Comparison of ENCODE assay signal across 8 cellular contexts in genomic region chr10:124646483-124647352, GRCh38.
DNase-seq lines count a peak whose midpoint lies in the region; ATAC-seq and TF ChIP-seq lines count a peak whose summit lies in the region.

No MANE protein-coding gene starts in this region.

- H3K4me2 ChIP-seq in mesenchymal stem cell (ENCODE audit: low read length, poor library complexity, severe bottlenecking) = no peak overlapping the region

- peaks cover 3 to 14% of the 10 kb centered on the region in 2 experiments for H3K36me3 ChIP-seq in mesenchymal stem cell (ENCODE audit: control insufficient read depth in 1 of 2, insufficient read depth in 2 of 2, low read depth in 1 of 2, low read length in 2 of 2)

- no peak for TF ChIP-seq RAD21 in Ishikawa (IDR thresholded peaks at IDR 0.05; ENCODE audit: low read depth)

- H2BK5ac ChIP-seq in mesenchymal stem cell (ENCODE audit: low read depth, low read length, poor library complexity, severe bottlenecking) = no peak overlapping the region

- H4K91ac ChIP-seq in mesenchymal stem cell (ENCODE audit: low read length) = peak overlapping the region; percentile 35

- peaks cover 45% of the 10 kb centered on the region for H3K4me1 ChIP-seq in mesenchymal stem cell (ENCODE audit: control insufficient read depth, insufficient read depth, low read depth, low read length)

- ATAC-seq in HG03025 (IDR thresholded peaks at IDR 0.05; ENCODE audit: low FRiP score, unreplicated experiment) = no peak
- no peak for ATAC-seq in HG03439 (IDR thresholded peaks at IDR 0.05; ENCODE audit: unreplicated experiment)
- ATAC-seq in GM18907 (IDR thresholded peaks at IDR 0.05; ENCODE audit: unreplicated experiment) = no peak

- H3K9me3 ChIP-seq in mesenchymal stem cell (ENCODE audit: control insufficient read depth, low read length) = no peaks in the 10 kb centered on the region

- no peak overlapping the region for H2AK5ac ChIP-seq in mesenchymal stem cell (ENCODE audit: low read length, severe bottlenecking)

- 94% methylated on average over 19 of the region's 19 CpGs for WGBS in mesenchymal stem cell

- H4K8ac ChIP-seq in mesenchymal stem cell (ENCODE audit: low read length) = peak overlapping the region; percentile 33

- H2BK15ac ChIP-seq in mesenchymal stem cell (ENCODE audit: low read depth, poor library complexity, severe bottlenecking) = peak overlapping the region; percentile 29

- no peak for TF ChIP-seq EP300 in Ishikawa (IDR thresholded peaks at IDR 0.05; ENCODE audit: borderline replicate concordance)

- H2AFZ ChIP-seq in mesenchymal stem cell (ENCODE audit: low read depth, low read length) = no peak overlapping the region

- peak overlapping the region in 1 of 2 experiments; percentile 58 for H3K4me3 ChIP-seq in mesenchymal stem cell (ENCODE audit: insufficient read depth in 1 of 2, low read depth in 1 of 2, low read length in 2 of 2)

- H2BK120ac ChIP-seq in mesenchymal stem cell (ENCODE audit: low read depth, low read length) = no peak overlapping the region

- in situ Hi-C loops in ACHN (cut with HindIII; ENCODE audit: low pct_ligation_motif_present, low pct_unique_long_range_greater_than_20kb, low sequenced_read_pairs) = no loop called here

- H3K14ac ChIP-seq in mesenchymal stem cell (ENCODE audit: low read length in 2 of 2) = peak overlapping the region in 1 of 2 experiments; percentile 68

- H3K27ac ChIP-seq in caudate nucleus (ENCODE audit: low read depth, low read length) (peak overlapping the region; percentile 88), mesenchymal stem cell (ENCODE audit: low read length, poor library complexity, severe bottlenecking) (no peak overlapping the region)

- no peaks in the 10 kb centered on the region for H3K27me3 ChIP-seq in mesenchymal stem cell (ENCODE audit: control insufficient read depth in 1 of 2, insufficient read depth in 1 of 2, low read length in 2 of 2)

- H3K9ac ChIP-seq in mesenchymal stem cell (ENCODE audit: low read length) = peak overlapping the region; percentile 69

- DNase-seq in ACHN = peak; percentile 20
- peak in 11 of 61 donors; percentile 23 to 61 (median 34) for DNase-seq in caudate nucleus (lab: John Stamatoyannopoulos, UW)
- peak; percentile 80 for DNase-seq in mesenchymal stem cell
- no peak for DNase-seq in NCI-H1694 (lab: John Stamatoyannopoulos, UW)

- peak overlapping the region; percentile 60 to 75 for H3K4ac ChIP-seq in mesenchymal stem cell (ENCODE audit: low read depth in 1 of 2, low read length in 2 of 2)

- H3K23ac ChIP-seq in mesenchymal stem cell (ENCODE audit: low read length in 2 of 2) = no peak overlapping the region

- peaks cover 61% of the 10 kb centered on the region for H3K79me1 ChIP-seq in mesenchymal stem cell (replicated peaks; ENCODE audit: low read length, poor library complexity, severe bottlenecking)

- peak overlapping the region; percentile 31 to 50 for H2BK12ac ChIP-seq in mesenchymal stem cell (ENCODE audit: low read length in 2 of 2)

- H3K18ac ChIP-seq in mesenchymal stem cell (ENCODE audit: low read depth in 1 of 2, low read length in 2 of 2) = peak overlapping the region; percentile 59 to 97

TF ChIP-seq in Ishikawa, 13 proteins besides CTCF, POLR2A, EP300 and RAD21:
- TF ChIP-seq TAF1 (IDR thresholded peaks at IDR 0.05; ENCODE audit: low read depth) = no peak
- peak; percentile 9; the same call in 1 of the 2 replicates for TF ChIP-seq NFIC (IDR thresholded peaks at IDR 0.05)
